Comparison of ENCODE assay signal across 21 cellular contexts in genomic region chr11:8586184-8586583, GRCh38. TPM values are rescaled to one million over a fixed set of nuclear protein-coding genes. Genes with fewer than 3 reads are reported as not detected.
DNase-seq lines count a peak whose midpoint lies in the region; ATAC-seq and TF ChIP-seq lines count a peak whose summit lies in the region.
"Had no signal": no experiment of that assay in that cellular context is flagged by ENCODE, and none has a peak within 500 bp of the region (broad histone marks: within the 10 kb centered on the region; RNA-seq: fewer than 3 reads in every experiment).

No MANE protein-coding gene starts in this region.

- H3K4me3 ChIP-seq in HL-60 (replicated peaks; ENCODE audit: insufficient read depth, low read length) (no peak overlapping the region), spleen (no peak overlapping the region), brain microvascular endothelial cell (ENCODE audit: low read depth, low read length) (no peak overlapping the region)
- H3K4me3 ChIP-seq: GM12878, GM23338 had no signal

- H3K27me3 ChIP-seq in HL-60 (ENCODE audit: insufficient read depth, poor library complexity, severe bottlenecking) (no peaks in the 10 kb centered on the region), spleen (replicated peaks in 1 of 7) (no peaks in the 10 kb centered on the region), brain microvascular endothelial cell (replicated peaks) (no peaks in the 10 kb centered on the region)
- H3K27me3 ChIP-seq: BE2C had no signal

- H3K27ac ChIP-seq in HL-60 (replicated peaks) (no peak overlapping the region), spleen (no peak overlapping the region), brain microvascular endothelial cell (no peak overlapping the region)

- no peak for TF ChIP-seq POLR2A in spleen (IDR thresholded peaks at IDR 0.05)

- no peaks in the 10 kb centered on the region for H3K4me1 ChIP-seq in spleen
- H3K4me1 ChIP-seq: BE2C had no signal

- peaks cover 0 to 4% (median 0%) of the 10 kb centered on the region in 8 donors for H3K9me3 ChIP-seq in spleen
- H3K9me3 ChIP-seq: BE2C had no signal

- H3K36me3 ChIP-seq in spleen (no peaks in the 10 kb centered on the region), brain microvascular endothelial cell (replicated peaks) (no peaks in the 10 kb centered on the region)
- H3K36me3 ChIP-seq: BE2C had no signal

- TF ChIP-seq CTCF in HL-60 (IDR thresholded peaks at IDR 0.05; ENCODE audit: insufficient read depth, low read length) (no peak), spleen (IDR thresholded peaks at IDR 0.05 in 8 of 11, conservative IDR thresholded peaks at IDR 0.05 in 3 of 11) (no peak), brain microvascular endothelial cell (IDR thresholded peaks at IDR 0.05; ENCODE audit: low read depth, low read length, missing control alignments) (no peak)

- intact Hi-C loops in spleen (cut with DNase I; ENCODE audit: low total_unique reads) = no loop called here

- in situ Hi-C loops in brain microvascular endothelial cell (cut with HindIII; ENCODE audit: low pct_ligation_motif_present, low sequenced_read_pairs) = no loop called here

- ATAC-seq in GM21825 (IDR thresholded peaks at IDR 0.05; ENCODE audit: unreplicated experiment) = no peak
- ATAC-seq: GM23338 had no signal

- 75 to 100% (median 88%) methylated on average over 1 of the region's 1 CpG for whole genome bisulfite sequencing in spleen, 5 donors

- DNase-seq in AML-193 (lab: John Stamatoyannopoulos, UW) = peak; percentile 53 to 58
- DNase-seq in HL-60 (ENCODE audit: low read depth in 1 of 2, low spot score in 1 of 2) = peak; percentile 12 to 73
- DNase-seq in NCI-H69 (lab: John Stamatoyannopoulos, UW) = peak; percentile 25
- DNase-seq in SKM-1 treated with dmso at 0.1 percent for 144 hours (lab: John Stamatoyannopoulos, UW; ENCODE audit: unreplicated experiment) = peak; percentile 84
- DNase-seq in spleen = no peak
- DNase-seq in brain microvascular endothelial cell = no peak
- no peak for DNase-seq in SK-N-DZ (ENCODE audit: low spot score)
- DNase-seq: BE2C; C1 segment of cervical spinal cord; CD4-positive, CD25-positive, alpha-beta regulatory T cell; CD8-positive, alpha-beta memory T cell; COR-L47; DMS 273 treated with DMSO at 0.1 percent for 48 hours; DMS53; DND-41; EL; HCEC 1CT; IMR-90 had no signal

RNA-seq across cellular contexts. Expression of gene STK33, which starts 7.8 kb away (rescaled TPM):
- 1 to 10 TPM; 1.6 to 5.1 (median 3.8) TPM for total RNA-seq in spleen
- polyA plus RNA-seq in spleen = 1 to 10 TPM; 2.9 to 8.1 (median 4.7) TPM
- polyA plus RNA-seq in SK-N-DZ (2014; cell fraction: cytosol; rRNA removed) = 14.6 and 14.9 TPM in 2 replicates
- 23.8 and 25.1 TPM in 2 replicates for polyA plus RNA-seq in SK-N-DZ (2014; cell fraction: nucleus; rRNA removed)

Comparison
In these comparisons a context has a peak if more than half of its experiments do, and no peak if none do; other contexts are left out.
1. DNase-seq: peak in AML-193 (2 of 2), HL-60 (2 of 2), NCI-H69 (single experiment) and SKM-1 treated with dmso at 0.1 percent for 144 hours (single experiment); none in spleen (single experiment), brain microvascular endothelial cell (single experiment) and SK-N-DZ (single experiment).